13 cellular contexts compared by ENCODE assay signal in genomic region chr2:84654414-84654813, GRCh38.
DNase-seq lines count a peak whose midpoint lies in the region; ATAC-seq lines count a peak whose summit lies in the region.
"Had no signal": no experiment of that assay in that cellular context is flagged by ENCODE, and none has a peak within 500 bp of the region (broad histone marks: within the 10 kb centered on the region; RNA-seq: fewer than 3 reads in every experiment).

No MANE protein-coding gene starts in this region.

- peaks cover 46% of the 10 kb centered on the region for H3K36me3 Mint-ChIP-seq in activated naive CD8-positive, alpha-beta T cell treated with anti-CD3 and anti-CD28 coated beads, Interleukin-2, amount 10 ng/mL, durations not matched to agents 7 days and 5 days
- peaks cover 33% of the 10 kb centered on the region for H3K36me3 Mint-ChIP-seq in activated naive CD8-positive, alpha-beta T cell treated with anti-CD3 and anti-CD28 coated beads for 36 hours
- peaks cover 0 to 29% (median 10%) of the 10 kb centered on the region in 3 donors for H3K36me3 Mint-ChIP-seq in naive thymus-derived CD8-positive, alpha-beta T cell
- H3K36me3 Mint-ChIP-seq: CD14-positive monocyte had no signal

- POLR2A ChIA-PET in activated naive CD8-positive, alpha-beta T cell treated with anti-CD3 and anti-CD28 coated beads, Interleukin-2, amount 10 ng/mL, durations not matched to agents 7 days and 5 days (lab: Charles Lee): interaction anchor here (0.9 kb wide), 1 partner anchor 18 kb away, joined by 3 read pairs; no protein-coding TSS in a partner anchor
- POLR2A ChIA-PET in naive thymus-derived CD8-positive, alpha-beta T cell (lab: Charles Lee): interaction anchor here (0.6 kb wide), 1 partner anchor 65 kb away, joined by 3 read pairs; no protein-coding TSS in a partner anchor

- H3K9me3 Mint-ChIP-seq in activated naive CD8-positive, alpha-beta T cell treated with anti-CD3 and anti-CD28 coated beads, Interleukin-2, amount 10 ng/mL, durations not matched to agents 7 days and 5 days: peaks cover 26% of the 10 kb centered on the region
- peaks cover 38% of the 10 kb centered on the region for H3K9me3 Mint-ChIP-seq in activated naive CD8-positive, alpha-beta T cell treated with anti-CD3 and anti-CD28 coated beads for 36 hours
- peaks cover 2 to 18% (median 12%) of the 10 kb centered on the region in 9 donors for H3K9me3 Mint-ChIP-seq in naive thymus-derived CD8-positive, alpha-beta T cell
- H3K9me3 Mint-ChIP-seq: GM23338 had no signal

- DNase-seq in activated naive CD8-positive, alpha-beta T cell treated with anti-CD3 and anti-CD28 coated beads, Interleukin-2, amount 10 ng/mL, durations not matched to agents 7 days and 5 days: no peak
- DNase-seq in activated naive CD8-positive, alpha-beta T cell treated with anti-CD3 and anti-CD28 coated beads for 36 hours: no peak
- peak; percentile 63 for DNase-seq in MV-4-11 (lab: John Stamatoyannopoulos, UW)
- no peak for DNase-seq in naive thymus-derived CD8-positive, alpha-beta T cell
- DNase-seq: Caco-2; CD8-positive, alpha-beta memory T cell; H7 had no signal

- no peak overlapping the region for H3K4me3 Mint-ChIP-seq in activated naive CD8-positive, alpha-beta T cell treated with anti-CD3 and anti-CD28 coated beads, Interleukin-2, amount 10 ng/mL, durations not matched to agents 7 days and 5 days
- H3K4me3 Mint-ChIP-seq in activated naive CD8-positive, alpha-beta T cell treated with anti-CD3 and anti-CD28 coated beads for 36 hours: no peak overlapping the region
- peak overlapping the region in 8 of 10 donors; percentile 8 to 61 (median 32) for H3K4me3 Mint-ChIP-seq in naive thymus-derived CD8-positive, alpha-beta T cell
- H3K4me3 Mint-ChIP-seq: CD14-positive monocyte, GM23338 had no signal

- no peaks in the 10 kb centered on the region for H3K27me3 Mint-ChIP-seq in activated naive CD8-positive, alpha-beta T cell treated with anti-CD3 and anti-CD28 coated beads, Interleukin-2, amount 10 ng/mL, durations not matched to agents 7 days and 5 days
- no peaks in the 10 kb centered on the region for H3K27me3 Mint-ChIP-seq in activated naive CD8-positive, alpha-beta T cell treated with anti-CD3 and anti-CD28 coated beads for 36 hours
- H3K27me3 Mint-ChIP-seq in naive thymus-derived CD8-positive, alpha-beta T cell: no peaks in the 10 kb centered on the region
- H3K27me3 Mint-ChIP-seq: CD8-positive, alpha-beta memory T cell had no signal

- peaks cover 47% of the 10 kb centered on the region for H3K4me1 Mint-ChIP-seq in activated naive CD8-positive, alpha-beta T cell treated with anti-CD3 and anti-CD28 coated beads, Interleukin-2, amount 10 ng/mL, durations not matched to agents 7 days and 5 days
- peaks cover 51% of the 10 kb centered on the region for H3K4me1 Mint-ChIP-seq in activated naive CD8-positive, alpha-beta T cell treated with anti-CD3 and anti-CD28 coated beads for 36 hours
- H3K4me1 Mint-ChIP-seq in naive thymus-derived CD8-positive, alpha-beta T cell: peaks cover 37 to 65% (median 62%) of the 10 kb centered on the region in 4 donors

- no peak for ATAC-seq in activated naive CD8-positive, alpha-beta T cell treated with anti-CD3 and anti-CD28 coated beads, Interleukin-2, amount 10 ng/mL, durations not matched to agents 7 days and 5 days (ENCODE audit: low read depth)
- ATAC-seq in naive thymus-derived CD8-positive, alpha-beta T cell: no peak
- no peak for ATAC-seq in GM18517 (IDR thresholded peaks at IDR 0.05; ENCODE audit: unreplicated experiment)
- no peak for ATAC-seq in HG02973 (IDR thresholded peaks at IDR 0.05; ENCODE audit: unreplicated experiment)
- ATAC-seq: A549, GM23338, HepG2 had no signal

- peak overlapping the region; percentile 17 for H3K27ac Mint-ChIP-seq in activated naive CD8-positive, alpha-beta T cell treated with anti-CD3 and anti-CD28 coated beads, Interleukin-2, amount 10 ng/mL, durations not matched to agents 7 days and 5 days
- no peak overlapping the region for H3K27ac Mint-ChIP-seq in activated naive CD8-positive, alpha-beta T cell treated with anti-CD3 and anti-CD28 coated beads for 36 hours
- peak overlapping the region; percentile 15 to 90 (median 80) for H3K27ac Mint-ChIP-seq in naive thymus-derived CD8-positive, alpha-beta T cell
- H3K27ac Mint-ChIP-seq: CD14-positive monocyte, GM23338 had no signal

Comparison
In these comparisons a context has a peak if more than half of its experiments do, and no peak if none do; other contexts are left out.
1. H3K4me3 Mint-ChIP-seq: peak in naive thymus-derived CD8-positive, alpha-beta T cell (8 of 10); none in activated naive CD8-positive, alpha-beta T cell treated with anti-CD3 and anti-CD28 coated beads, Interleukin-2, amount 10 ng/mL, durations not matched to agents 7 days and 5 days (single experiment) and activated naive CD8-positive, alpha-beta T cell treated with anti-CD3 and anti-CD28 coated beads for 36 hours (single experiment).